Comparison of ENCODE assay signal across 15 cellular contexts in genomic region chr4:10017037-10017893, GRCh38.
"Had no signal": no experiment of that assay in that cellular context is flagged by ENCODE, and none has a peak within 500 bp of the region (broad histone marks: within the 10 kb centered on the region; RNA-seq: fewer than 3 reads in every experiment).

No MANE protein-coding gene starts in this region.

- H3K4me1 ChIP-seq: pancreas had no signal

- H3K36me3 ChIP-seq: adrenal gland, esophagus squamous epithelium, pancreas, thyroid gland had no signal

- H3K4me1 Mint-ChIP-seq: activated T-helper 17 cell treated with anti-CD3 and anti-CD28 coated beads, Interleukin-2, amount 50 U/mL, for 72 hours had no signal

- H3K27me3 Mint-ChIP-seq: activated T-helper 17 cell treated with anti-CD3 and anti-CD28 coated beads, Interleukin-2, amount 50 U/mL, for 72 hours had no signal

- H3K9me3 ChIP-seq: adrenal gland, esophagus squamous epithelium, pancreas, thyroid gland had no signal

- H3K27ac ChIP-seq: adrenal gland, pancreas had no signal

- DNase-seq: activated CD4-positive, alpha-beta T cell treated with anti-CD3 and anti-CD28 coated beads, Interleukin-2, amount 50 U/mL, for 1 hour; activated CD8-positive, alpha-beta memory T cell treated with anti-CD3 and anti-CD28 coated beads for 24 hours; activated naive CD4-positive, alpha-beta T cell treated with Interleukin-2 at 50 U/mL for 16 hours; activated T-cell treated with anti-CD3 and anti-CD28 coated beads for 4 hours; adrenal gland; esophagus squamous epithelium; hypothalamus; kidney glomerular epithelial cell; pancreas; stimulated activated CD4-positive, alpha-beta T cell treated with anti-CD3 and anti-CD28 coated beads, Interleukin-12 subunit alpha, Interleukin-12 subunit beta, amount 100 ng/mL, for 4 hours; stimulated activated CD4-positive, alpha-beta T cell treated with anti-CD3 and anti-CD28 coated beads, Interleukin-2, amount 100 ng/mL, for 24 hours; thyroid gland had no signal

- H3K27ac Mint-ChIP-seq: activated T-helper 17 cell treated with anti-CD3 and anti-CD28 coated beads, Interleukin-2, amount 50 U/mL, for 72 hours; T-helper 2 cell treated with Interferon-gamma antibody and Interleukin-4, amounts not matched to agents 5 μg/mL and 100 μg/mL, for 36 hours had no signal

- H3K4me3 ChIP-seq: adrenal gland, lung, pancreas, thyroid gland had no signal

- H3K27me3 ChIP-seq: adrenal gland, esophagus squamous epithelium, pancreas, thyroid gland had no signal

- H3K9me3 Mint-ChIP-seq: activated T-helper 17 cell treated with anti-CD3 and anti-CD28 coated beads, Interleukin-2, amount 50 U/mL, for 72 hours; T-helper 2 cell treated with Interferon-gamma antibody and Interleukin-4, amounts not matched to agents 5 μg/mL and 100 μg/mL, for 36 hours had no signal
